14 cellular contexts compared by ENCODE assay signal in genomic region chr14:102194856-102195255, GRCh38.
"Had no signal": no experiment of that assay in that cellular context is flagged by ENCODE, and none has a peak within 500 bp of the region (broad histone marks: within the 10 kb centered on the region; RNA-seq: fewer than 3 reads in every experiment).

No MANE protein-coding gene starts in this region.

- H3K27ac ChIP-seq: colonic mucosa, foreskin keratinocyte, ovary, testis, upper lobe of right lung, WERI-Rb-1 had no signal

- H3K4me3 ChIP-seq: colonic mucosa, ovary, testis, upper lobe of right lung had no signal

- H3K4me1 ChIP-seq: colonic mucosa, foreskin keratinocyte had no signal

- ATAC-seq: foreskin keratinocyte, T-helper 17 cell, upper lobe of right lung had no signal

- H3K36me3 ChIP-seq: colonic mucosa, ovary had no signal

- H3K9me3 ChIP-seq: colonic mucosa, ovary, testis, upper lobe of right lung had no signal

- DNase-seq: activated CD4-positive, alpha-beta memory T cell treated with anti-CD3 and anti-CD28 coated beads, Interleukin-2, amount 10 ng/mL, durations not matched to agents 7 days and 5 days; activated CD4-positive, alpha-beta T cell treated with anti-CD3 and anti-CD28 coated beads for 4 hours; activated naive CD4-positive, alpha-beta T cell treated with anti-CD3 and anti-CD28 coated beads, Interleukin-2, amount 50 U/mL, for 16 hours; activated T-cell treated with anti-CD3 and anti-CD28 coated beads, Interleukin-2, amount 50 U/mL, for 24 hours; colonic mucosa; effector CD4-positive, alpha-beta T cell; foreskin keratinocyte; glutamatergic neuron; ovary; stimulated activated naive CD4-positive, alpha-beta T cell treated with Interleukin-2 at 50 U/mL for 16 hours; T-helper 17 cell; testis; upper lobe of right lung; WERI-Rb-1 had no signal

- H3K27me3 ChIP-seq: colonic mucosa, foreskin keratinocyte, ovary, testis, upper lobe of right lung had no signal
